Comparison of ENCODE assay signal across 14 cellular contexts in the genomic region with DNA sequence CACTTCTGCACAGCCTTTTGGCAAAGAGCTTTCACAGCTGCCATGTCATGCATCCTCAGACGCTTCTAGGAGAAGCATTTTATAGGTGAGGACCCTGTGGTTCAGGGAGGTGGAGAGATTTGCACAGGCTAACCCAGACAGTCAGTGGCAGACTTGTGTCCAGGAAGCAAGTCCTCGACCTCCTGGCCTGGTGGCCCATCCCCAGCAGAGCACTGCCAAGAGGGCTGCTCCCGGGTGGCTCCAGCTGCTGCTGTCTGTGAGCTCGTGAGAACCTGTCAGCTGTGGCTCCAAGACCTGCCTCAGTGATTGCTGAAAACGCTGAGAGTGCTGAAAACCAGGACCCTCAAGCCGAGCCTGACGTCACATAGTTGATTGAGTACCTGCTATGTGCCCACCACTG.
"Had no signal": no experiment of that assay in that cellular context is flagged by ENCODE, and none has a peak within 500 bp of the region (broad histone marks: within the 10 kb centered on the region; RNA-seq: fewer than 3 reads in every experiment).

No MANE protein-coding gene starts in this region.

- H3K4me1 ChIP-seq: parathyroid adenoma, upper lobe of left lung had no signal

- H3K36me3 ChIP-seq: upper lobe of left lung had no signal

- H3K9me3 ChIP-seq: upper lobe of left lung had no signal

- ATAC-seq: left colon; naive thymus-derived CD8-positive, alpha-beta T cell; stimulated activated naive CD8-positive, alpha-beta T cell treated with anti-CD3 and anti-CD28 coated beads, Interleukin-15, Interleukin-2, amounts not matched to agents 100 U/mL and 50 U/mL, for 24 hours; WTC11 had no signal

- H3K4me3 ChIP-seq: lung, upper lobe of left lung had no signal

- DNase-seq: activated CD4-positive, alpha-beta memory T cell treated with anti-CD3 and anti-CD28 coated beads for 36 hours; activated CD4-positive, alpha-beta T cell treated with anti-CD3 and anti-CD28 coated beads for 4 hours; activated naive CD4-positive, alpha-beta T cell treated with anti-CD3 and anti-CD28 coated beads, Interleukin-2, amount 10 ng/mL, durations not matched to agents 7 days and 5 days; activated T-cell treated with anti-CD3 and anti-CD28 coated beads, Interleukin-2, amount 50 U/mL, for 48 hours; effector CD4-positive, alpha-beta T cell; left colon; naive thymus-derived CD8-positive, alpha-beta T cell; stimulated activated CD4-positive, alpha-beta T cell treated with anti-CD3 and anti-CD28 coated beads, Interleukin-4, amount 100 ng/mL, for 4 hours; stimulated activated naive CD8-positive, alpha-beta T cell treated with anti-CD3 and anti-CD28 coated beads, Interleukin-15, Interleukin-2, amounts not matched to agents 100 U/mL and 50 U/mL, for 24 hours; T1000 had no signal

- H3K27ac ChIP-seq: parathyroid adenoma, upper lobe of left lung had no signal
